21 cellular contexts compared by ENCODE assay signal in genomic region chr20:46221271-46221670, GRCh38.
DNase-seq lines count a peak whose midpoint lies in the region; ATAC-seq and TF ChIP-seq lines count a peak whose summit lies in the region.
"Had no signal": no experiment of that assay in that cellular context is flagged by ENCODE, and none has a peak within 500 bp of the region (broad histone marks: within the 10 kb centered on the region; RNA-seq: fewer than 3 reads in every experiment).

No MANE protein-coding gene starts in this region.

- no peak for ATAC-seq in HCT116
- ATAC-seq in GM21526 (IDR thresholded peaks at IDR 0.05; ENCODE audit: low FRiP score, unreplicated experiment): no peak
- ATAC-seq: activated CD8-positive, alpha-beta memory T cell treated with anti-CD3 and anti-CD28 coated beads, Interleukin-2, amount 10 ng/mL, durations not matched to agents 7 days and 5 days; activated T-helper 17 cell treated with anti-CD3 and anti-CD28 coated beads, Interleukin-2, amount 50 U/mL, for 72 hours; CD8-positive, alpha-beta T cell; lower lobe of right lung; stimulated activated naive B cell treated with anti-CD40 and anti-IgM and Interleukin-4, amounts not matched to agents 10 μg/mL and 1 μg/mL and 100 μg/mL, for 72 hours had no signal

- H4K20me1 ChIP-seq in HCT116 (ENCODE audit: insufficient read depth): no peaks in the 10 kb centered on the region

- no peaks in the 10 kb centered on the region for H3K27me3 ChIP-seq in HCT116 (ENCODE audit: insufficient read depth, low read length)
- H3K27me3 ChIP-seq: colonic mucosa had no signal

- RAD21 ChIA-PET in HCT116 (lab: Charles Lee; ENCODE audit: low non-redundant PET in 1 of 2, low total read pairs in 2 of 2, uncharacterized antibody in 2 of 2, unreplicated experiment in 2 of 2): no interaction called here

- H2AFZ ChIP-seq in HCT116 (ENCODE audit: low read depth, low read length, poor library complexity, severe bottlenecking): no peak overlapping the region

- TSS peak; percentile 81 for BruUV-seq in HCT116 (replicated peaks; lab: Mats Ljungman, UMichigan)

- H3K9ac ChIP-seq in HCT116 (ENCODE audit: low read length): no peak overlapping the region

- H3K9me2 ChIP-seq in HCT116 (ENCODE audit: insufficient read depth): no peaks in the 10 kb centered on the region

- no peaks in the 10 kb centered on the region for H3K9me3 Mint-ChIP-seq in nephron
- no peaks in the 10 kb centered on the region for H3K9me3 Mint-ChIP-seq in activated T-cell treated with anti-CD3 and anti-CD28 coated beads, Interleukin-2, amount 50 U/mL, for 24 hours
- H3K9me3 Mint-ChIP-seq: activated CD4-positive, alpha-beta T cell treated with anti-CD3 and anti-CD28 coated beads, Interleukin-2, amount 10 ng/mL, durations not matched to agents 24 days and 14 days; activated T-helper 17 cell treated with anti-CD3 and anti-CD28 coated beads, Interleukin-2, amount 50 U/mL, for 72 hours; CD8-positive, alpha-beta T cell; immature natural killer cell; stimulated activated naive B cell treated with anti-CD40 and anti-IgM and Interleukin-4, amounts not matched to agents 10 μg/mL and 1 μg/mL and 100 μg/mL, for 72 hours had no signal

- no peaks in the 10 kb centered on the region for H3K79me2 ChIP-seq in HCT116 (ENCODE audit: insufficient read depth, low read length)

- intact Hi-C loops in HCT116 (cut with micrococcal nuclease): no loop called here

- H3K4me1 Mint-ChIP-seq in nephron: peaks cover 31% of the 10 kb centered on the region
- H3K4me1 Mint-ChIP-seq in activated T-cell treated with anti-CD3 and anti-CD28 coated beads, Interleukin-2, amount 50 U/mL, for 24 hours (ENCODE audit: low read depth): no peaks in the 10 kb centered on the region
- H3K4me1 Mint-ChIP-seq: activated CD4-positive, alpha-beta T cell treated with anti-CD3 and anti-CD28 coated beads, Interleukin-2, amount 10 ng/mL, durations not matched to agents 24 days and 14 days; activated CD8-positive, alpha-beta memory T cell treated with anti-CD3 and anti-CD28 coated beads, Interleukin-2, amount 10 ng/mL, durations not matched to agents 7 days and 5 days; activated T-helper 17 cell treated with anti-CD3 and anti-CD28 coated beads, Interleukin-2, amount 50 U/mL, for 72 hours; immature natural killer cell; stimulated activated naive B cell treated with anti-CD40 and anti-IgM and Interleukin-4, amounts not matched to agents 10 μg/mL and 1 μg/mL and 100 μg/mL, for 72 hours had no signal

- peak overlapping the region; percentile 49; the same call in 1 of the 2 replicates for H3K4me2 ChIP-seq in HCT116 (ENCODE audit: low read length)

- peaks cover 31% of the 10 kb centered on the region for H3K27me3 Mint-ChIP-seq in nephron (ENCODE audit: low read depth)
- H3K27me3 Mint-ChIP-seq in activated T-cell treated with anti-CD3 and anti-CD28 coated beads, Interleukin-2, amount 50 U/mL, for 24 hours: peaks cover 9% of the 10 kb centered on the region

- TF ChIP-seq CTCF in HCT116 (IDR thresholded peaks at IDR 0.05 in 2 of 3, conservative IDR thresholded peaks at IDR 0.05 in 1 of 3; ENCODE audit: borderline replicate concordance in 1 of 3, insufficient read depth in 1 of 3, low read depth in 2 of 3, low read length in 2 of 3) (no peak), nephron (IDR thresholded peaks at IDR 0.05; ENCODE audit: unreplicated experiment in 3 of 3) (no peak)

- no peaks in the 10 kb centered on the region for H3K36me3 ChIP-seq in HCT116 (ENCODE audit: control insufficient read depth in 1 of 2, insufficient read depth in 2 of 2, low read length in 2 of 2)
- H3K36me3 ChIP-seq: colonic mucosa, HAP-1, lower lobe of right lung, tibial nerve had no signal

- DNase-seq in Ammon's horn (ENCODE audit: low spot score): peak; percentile 67
- no peak for DNase-seq in HCT116 (ENCODE audit: low read depth, low spot score)
- DNase-seq in cerebellar cortex (ENCODE audit: low spot score): peak; percentile 88
- DNase-seq in stimulated activated CD4-positive, alpha-beta T cell treated with anti-CD3 and anti-CD28 coated beads, Interleukin-2, amount 100 ng/mL, for 24 hours: no peak
- DNase-seq in activated T-cell treated with anti-CD3 and anti-CD28 coated beads, Interleukin-2, amount 50 U/mL, for 24 hours: no peak
- DNase-seq: activated CD4-positive, alpha-beta T cell treated with anti-CD3 and anti-CD28 coated beads, Interleukin-2, amount 10 ng/mL, durations not matched to agents 24 days and 14 days; activated CD8-positive, alpha-beta memory T cell treated with anti-CD3 and anti-CD28 coated beads, Interleukin-2, amount 10 ng/mL, durations not matched to agents 7 days and 5 days; CD8-positive, alpha-beta T cell; colonic mucosa; immature natural killer cell; KG1; lower lobe of right lung; stimulated activated CD4-positive, alpha-beta T cell treated with anti-CD3 and anti-CD28 coated beads, Interleukin-1b, Interleukin-23, amount 100 ng/mL, for 48 hours; stimulated activated naive B cell treated with anti-CD40 and anti-IgM and Interleukin-4, amounts not matched to agents 10 μg/mL and 1 μg/mL and 100 μg/mL, for 72 hours had no signal

- peak overlapping the region; percentile 61 to 74 (median 72) for H3K27ac Mint-ChIP-seq in nephron
- no peak overlapping the region for H3K27ac Mint-ChIP-seq in activated T-cell treated with anti-CD3 and anti-CD28 coated beads, Interleukin-2, amount 50 U/mL, for 24 hours
- H3K27ac Mint-ChIP-seq: activated CD4-positive, alpha-beta T cell treated with anti-CD3 and anti-CD28 coated beads, Interleukin-2, amount 10 ng/mL, durations not matched to agents 24 days and 14 days; activated CD8-positive, alpha-beta memory T cell treated with anti-CD3 and anti-CD28 coated beads, Interleukin-2, amount 10 ng/mL, durations not matched to agents 7 days and 5 days; activated naive CD8-positive, alpha-beta T cell; activated T-helper 17 cell treated with anti-CD3 and anti-CD28 coated beads, Interleukin-2, amount 50 U/mL, for 72 hours; CD8-positive, alpha-beta T cell; immature natural killer cell; progenitor cell of endocrine pancreas; stimulated activated naive B cell treated with anti-CD40 and anti-IgM and Interleukin-4, amounts not matched to agents 10 μg/mL and 1 μg/mL and 100 μg/mL, for 72 hours had no signal

- no peak overlapping the region for H3K27ac ChIP-seq in HCT116 (ENCODE audit: low read depth, low read length)
- H3K27ac ChIP-seq: colonic mucosa, lower lobe of right lung, tibial nerve had no signal

- TF ChIP-seq RAD21 in HCT116 (IDR thresholded peaks at IDR 0.05; ENCODE audit: low read depth): no peak

- POLR2A ChIA-PET in HCT116 (lab: Charles Lee): interaction anchor here (0.7 kb wide), 1 partner anchor 103 kb away, joined by 5 read pairs; the partner anchor contains the start of gene CD40

- CTCF ChIA-PET in HCT116 (lab: Charles Lee): no interaction called here

- no peak overlapping the region for H3K4me3 ChIP-seq in HCT116 (replicated peaks in 1 of 2; ENCODE audit: low read depth in 1 of 2, low read length in 2 of 2)
- H3K4me3 ChIP-seq: colonic mucosa, HAP-1, lower lobe of right lung, tibial nerve had no signal

- peak overlapping the region in 1 of 3 experiments; percentile 19 for H3K4me3 Mint-ChIP-seq in nephron
- H3K4me3 Mint-ChIP-seq in activated T-cell treated with anti-CD3 and anti-CD28 coated beads, Interleukin-2, amount 50 U/mL, for 24 hours: no peak overlapping the region
- H3K4me3 Mint-ChIP-seq: activated CD4-positive, alpha-beta T cell treated with anti-CD3 and anti-CD28 coated beads, Interleukin-2, amount 10 ng/mL, durations not matched to agents 24 days and 14 days; activated CD8-positive, alpha-beta memory T cell treated with anti-CD3 and anti-CD28 coated beads, Interleukin-2, amount 10 ng/mL, durations not matched to agents 7 days and 5 days; activated naive CD8-positive, alpha-beta T cell; activated T-helper 17 cell treated with anti-CD3 and anti-CD28 coated beads, Interleukin-2, amount 50 U/mL, for 72 hours; CD8-positive, alpha-beta T cell; immature natural killer cell; stimulated activated naive B cell treated with anti-CD40 and anti-IgM and Interleukin-4, amounts not matched to agents 10 μg/mL and 1 μg/mL and 100 μg/mL, for 72 hours had no signal

- H3K36me3 Mint-ChIP-seq in nephron (ENCODE audit: low read depth): no peaks in the 10 kb centered on the region
- no peaks in the 10 kb centered on the region for H3K36me3 Mint-ChIP-seq in activated T-cell treated with anti-CD3 and anti-CD28 coated beads, Interleukin-2, amount 50 U/mL, for 24 hours (ENCODE audit: low read depth)
- H3K36me3 Mint-ChIP-seq: activated CD8-positive, alpha-beta memory T cell treated with anti-CD3 and anti-CD28 coated beads, Interleukin-2, amount 10 ng/mL, durations not matched to agents 7 days and 5 days; activated naive CD8-positive, alpha-beta T cell; CD8-positive, alpha-beta T cell; immature natural killer cell; stimulated activated naive B cell treated with anti-CD40 and anti-IgM and Interleukin-4, amounts not matched to agents 10 μg/mL and 1 μg/mL and 100 μg/mL, for 72 hours had no signal

- no peaks in the 10 kb centered on the region for H3K9me3 ChIP-seq in HCT116 (ENCODE audit: control insufficient read depth in 1 of 2, insufficient read depth in 1 of 2, low read depth in 1 of 2, low read length in 2 of 2)
- H3K9me3 ChIP-seq: colonic mucosa, HAP-1, lower lobe of right lung, tibial nerve had no signal

- no peak for TF ChIP-seq POLR2A in HCT116 (IDR thresholded peaks at IDR 0.05; ENCODE audit: borderline replicate concordance, extremely low read depth, insufficient read depth, insufficient read length)

- peaks cover 25 to 36% of the 10 kb centered on the region in 2 experiments for H3K4me1 ChIP-seq in HCT116 (ENCODE audit: control insufficient read depth in 1 of 2, insufficient read depth in 2 of 2, low read length in 2 of 2)
- H3K4me1 ChIP-seq: colonic mucosa, HAP-1, lower lobe of right lung, tibial nerve had no signal

TF ChIP-seq in HCT116, 20 proteins besides CTCF, POLR2A, EP300 and RAD21 (continues in another document):
- no peak for TF ChIP-seq ELF1 (IDR thresholded peaks at IDR 0.05; ENCODE audit: borderline replicate concordance, low read depth)
- TF ChIP-seq CBX3 (IDR thresholded peaks at IDR 0.05; ENCODE audit: low read depth): no peak
- no peak for TF ChIP-seq SIN3A (IDR thresholded peaks at IDR 0.05; ENCODE audit: low read depth)
- TF ChIP-seq SRF (IDR thresholded peaks at IDR 0.05; ENCODE audit: low read depth): no peak

Comparison
In these comparisons a context has a peak if more than half of its experiments do, and no peak if none do; other contexts are left out.
1. DNase-seq: peak in Ammon's horn (single experiment) and cerebellar cortex (single experiment); none in HCT116 (single experiment), stimulated activated CD4-positive, alpha-beta T cell treated with anti-CD3 and anti-CD28 coated beads, Interleukin-2, amount 100 ng/mL, for 24 hours (0 of 2) and activated T-cell treated with anti-CD3 and anti-CD28 coated beads, Interleukin-2, amount 50 U/mL, for 24 hours (single experiment).